22 cellular contexts compared by ENCODE assay signal in the genomic region with DNA sequence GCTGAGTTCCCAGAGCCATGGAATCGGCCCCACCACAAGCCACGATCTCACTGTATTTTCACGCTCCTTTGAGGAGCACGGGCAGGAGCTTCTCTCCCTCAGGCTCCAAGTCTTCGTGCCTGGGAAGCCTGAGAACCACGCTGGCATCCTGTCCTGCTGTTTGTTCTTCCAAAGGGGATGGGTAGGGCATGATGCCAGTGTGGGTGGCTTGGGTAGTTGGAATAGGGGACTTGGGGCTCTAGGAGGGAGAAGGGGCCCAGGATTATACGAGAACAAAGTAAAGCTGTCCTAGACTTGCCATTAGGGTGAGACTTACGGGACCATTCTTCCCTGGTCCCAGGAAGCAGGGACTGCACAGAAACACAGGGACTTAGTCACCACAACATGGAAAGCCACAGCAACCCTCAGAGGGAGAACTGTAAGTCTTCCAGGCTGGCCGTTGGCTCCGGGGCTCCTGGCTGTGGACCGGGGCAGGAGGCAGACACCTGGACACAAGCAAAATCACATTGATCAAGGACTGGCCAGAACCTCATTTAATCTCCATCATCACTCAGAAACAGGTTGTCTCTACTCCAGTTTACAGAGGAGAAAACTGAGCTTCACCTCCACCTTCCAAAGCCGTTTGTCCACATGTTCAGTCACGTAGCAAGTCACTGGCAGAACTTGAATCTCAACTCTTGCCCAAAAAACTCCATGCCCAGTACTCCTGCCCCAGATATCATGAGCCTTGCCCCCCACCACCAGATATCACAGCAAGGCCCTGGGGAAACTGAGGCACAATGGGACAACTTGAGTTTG. TPM values are rescaled to one million over a fixed set of nuclear protein-coding genes. Genes with fewer than 3 reads are reported as not detected.
DNase-seq lines count a peak whose midpoint lies in the region; ATAC-seq and TF ChIP-seq lines count a peak whose summit lies in the region.
"Had no signal": no experiment of that assay in that cellular context is flagged by ENCODE, and none has a peak within 500 bp of the region (broad histone marks: within the 10 kb centered on the region; RNA-seq: fewer than 3 reads in every experiment).

No MANE protein-coding gene starts in this region.

- H3K9me3 ChIP-seq in adipocyte (ENCODE audit: control insufficient read depth, low read length) (no peaks in the 10 kb centered on the region), skeletal muscle satellite cell (replicated peaks; ENCODE audit: low read length) (no peaks in the 10 kb centered on the region)

- peak; percentile 58 for DNase-seq in AG10803 (ENCODE audit: low read depth)
- DNase-seq in adipocyte (ENCODE audit: low read depth) = peak; percentile 33
- DNase-seq in glomerular visceral epithelial cell (ENCODE audit: extremely low spot score) = peak; percentile 42
- DNase-seq in NCI-H526 (lab: John Stamatoyannopoulos, UW) = no peak
- no peak for DNase-seq in ureter (ENCODE audit: low spot score)
- DNase-seq: activated effector memory CD4-positive, alpha-beta T cell treated with Interleukin-2 at 50 U/mL for 16 hours; aorta; Calu3; GF-D8; NCI-H1694; NCI-H510A treated with DMSO at 0.1 percent for 48 hours; PC-3; small intestine; stimulated activated naive CD4-positive, alpha-beta T cell; WERI-Rb-1 had no signal

- no peak for TF ChIP-seq CTCF in AG10803 (conservative IDR thresholded peaks at IDR 0.05; ENCODE audit: low read length)

- ATAC-seq in HG03565 (IDR thresholded peaks at IDR 0.05; ENCODE audit: unreplicated experiment) (no peak), HG02973 (IDR thresholded peaks at IDR 0.05; ENCODE audit: unreplicated experiment) (no peak)
- ATAC-seq: PC-3 had no signal

- no peaks in the 10 kb centered on the region for H3K36me3 ChIP-seq in adipocyte (ENCODE audit: control insufficient read depth, insufficient read depth, low read length, severe bottlenecking)
- H3K36me3 ChIP-seq in skeletal muscle satellite cell (ENCODE audit: insufficient read depth, low read length) = no peaks in the 10 kb centered on the region
- H3K36me3 ChIP-seq: WERI-Rb-1 had no signal

- H3K4me3 ChIP-seq in AG10803 (ENCODE audit: low read length) (peak overlapping the region; percentile 32), adipocyte (ENCODE audit: low read length) (peak overlapping the region; percentile 76), skeletal muscle satellite cell (ENCODE audit: low read length) (peak overlapping the region; percentile 35)

- peak overlapping the region; percentile 42 for H3K4me2 ChIP-seq in skeletal muscle satellite cell (ENCODE audit: low read length)

- H3K9ac ChIP-seq in adipocyte (ENCODE audit: low read length) (peak overlapping the region; percentile 78), skeletal muscle satellite cell (ENCODE audit: low read depth, low read length) (peak overlapping the region; percentile 7)

- peaks cover 65% of the 10 kb centered on the region for H3K4me1 ChIP-seq in adipocyte (ENCODE audit: control insufficient read depth, insufficient read depth, low read length)
- peaks cover 51% of the 10 kb centered on the region for H3K4me1 ChIP-seq in skeletal muscle satellite cell (ENCODE audit: control insufficient read depth, insufficient read depth, low read length)

- H3K27me3 ChIP-seq in adipocyte (replicated peaks; ENCODE audit: control insufficient read depth, insufficient read depth, low read length) (no peaks in the 10 kb centered on the region), skeletal muscle satellite cell (ENCODE audit: control insufficient read depth, insufficient read depth, low read length) (peaks cover 18% of the 10 kb centered on the region)

RNA-seq across cellular contexts. Expression of a gene that starts 1.3 kb away (rescaled TPM):
- 13.2 and 77.5 TPM in 2 replicates for total RNA-seq in skeletal muscle satellite cell (2012; rRNA removed)
- 1.1 TPM for total RNA-seq in ureter
- total RNA-seq: activated CD8-positive, alpha-beta memory T cell treated with anti-CD3 and anti-CD28 coated beads for 36 hours; dermis microvascular lymphatic vessel endothelial cell; LHCN-M2; lung microvascular endothelial cell had no signal

RNA-seq across cellular contexts. Expression of a gene that starts 29.2 kb away (rescaled TPM):
- total RNA-seq in skeletal muscle satellite cell (2012; rRNA removed) = 0.66 and 0.76 TPM in 2 replicates
- total RNA-seq in ureter = 3.4 TPM
- total RNA-seq: dermis microvascular lymphatic vessel endothelial cell, LHCN-M2, lung microvascular endothelial cell had no signal

Comparison
In these comparisons a context has a peak if more than half of its experiments do, and no peak if none do; other contexts are left out.
1. DNase-seq: peak in AG10803 (single experiment), adipocyte (single experiment) and glomerular visceral epithelial cell (single experiment); none in NCI-H526 (0 of 2) and ureter (single experiment).
2. Peak in every context shown above with its lines, with median percentiles within 50 percentile points of each other: H3K4me3 ChIP-seq.